In the genomic region with DNA sequence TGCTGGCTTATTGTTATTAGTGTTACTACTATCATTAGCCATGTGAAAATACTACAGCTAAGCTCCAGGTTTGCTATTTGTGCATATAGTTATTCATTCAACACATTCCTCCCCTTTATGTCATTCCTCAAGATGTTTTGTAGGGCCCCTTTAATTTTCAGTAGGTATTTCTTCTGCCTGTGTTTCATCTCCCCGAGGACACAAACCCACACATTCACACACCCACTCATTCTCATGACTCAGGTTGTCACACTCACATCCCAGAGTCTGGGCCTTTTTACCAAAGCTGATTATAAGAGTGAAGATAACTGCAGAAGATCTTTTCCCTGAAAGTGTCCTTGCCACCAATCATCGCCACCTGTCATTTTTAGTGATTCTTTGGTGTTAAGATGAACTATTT, we compare ENCODE assay signal across 14 cellular contexts.
DNase-seq lines count a peak whose midpoint lies in the region; ATAC-seq and TF ChIP-seq lines count a peak whose summit lies in the region.
"Had no signal": no experiment of that assay in that cellular context is flagged by ENCODE, and none has a peak within 500 bp of the region (broad histone marks: within the 10 kb centered on the region; RNA-seq: fewer than 3 reads in every experiment).

No MANE protein-coding gene starts in this region.

- ATAC-seq in GM18511 (IDR thresholded peaks at IDR 0.05; ENCODE audit: unreplicated experiment) (peak; percentile 73), HG02763 (IDR thresholded peaks at IDR 0.05; ENCODE audit: unreplicated experiment) (peak; percentile 49), omental fat pad (ENCODE audit: low FRiP score) (no peak)
- ATAC-seq: GM23338, left ventricle myocardium superior had no signal

- no peak overlapping the region for H3K4me3 ChIP-seq in skeletal muscle cell (ENCODE audit: low read depth, low read length)
- H3K4me3 ChIP-seq: GM23338, suprapubic skin had no signal

- peak in 31 of 61 donors; percentile 1 to 77 (median 12) for DNase-seq in caudate nucleus (lab: John Stamatoyannopoulos, UW)
- DNase-seq in skeletal muscle cell (ENCODE audit: low read depth) = peak; percentile 77
- DNase-seq in activated gamma-delta T cell (lab: John Stamatoyannopoulos, UW) = no peak
- no peak for DNase-seq in omental fat pad (ENCODE audit: low spot score)
- no peak for DNase-seq in SK-N-DZ (ENCODE audit: low spot score)
- DNase-seq: activated T-cell treated with anti-CD3 and anti-CD28 coated beads, Interleukin-2, amount 50 U/mL, for 24 hours; CD4-positive, alpha-beta memory T cell; left ventricle myocardium superior; NCI-H1694; NCI-H524 treated with DMSO at 0.1 percent for 48 hours had no signal

- H3K27ac ChIP-seq in caudate nucleus (ENCODE audit: low read depth, low read length) = no peak overlapping the region
- H3K27ac ChIP-seq: suprapubic skin had no signal

- no peak for TF ChIP-seq CTCF in omental fat pad (IDR thresholded peaks at IDR 0.05)

Comparison
In these comparisons a context has a peak if more than half of its experiments do, and no peak if none do; other contexts are left out.
1. DNase-seq: peak in caudate nucleus (31 of 61) and skeletal muscle cell (single experiment); none in activated gamma-delta T cell (single experiment), omental fat pad (single experiment) and SK-N-DZ (single experiment).